8 cellular contexts compared by ENCODE assay signal in the genomic region with DNA sequence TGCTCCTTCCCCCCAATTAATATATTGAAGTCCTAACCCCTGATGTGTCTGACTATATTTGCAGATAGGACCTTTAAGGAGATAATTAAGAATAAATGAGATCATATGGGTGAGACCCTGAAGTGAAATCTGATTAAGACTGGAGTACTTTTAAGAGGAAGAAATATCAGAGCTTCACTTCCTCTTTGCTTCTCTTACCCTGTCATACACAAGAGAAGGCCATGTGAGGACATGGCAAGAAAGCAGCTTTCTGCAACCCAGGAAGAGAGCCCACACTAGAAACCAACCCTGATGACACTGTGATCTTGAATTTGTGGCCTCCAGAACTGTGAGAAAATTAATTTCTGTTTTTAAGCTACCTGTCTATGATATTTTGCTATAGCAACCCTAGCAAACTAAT. TPM values are rescaled to one million over a fixed set of nuclear protein-coding genes. Genes with fewer than 3 reads are reported as not detected.
DNase-seq lines count a peak whose midpoint lies in the region; ATAC-seq and TF ChIP-seq lines count a peak whose summit lies in the region.

No MANE protein-coding gene starts in this region.

- no peak overlapping the region for H3K4me3 ChIP-seq in BLaER1 treated with 17β-estradiol and CSF1 and Interleukin-3, amounts not matched to agents 10 nM and 100 nM
- H3K4me3 ChIP-seq in GM23338, result no peak overlapping the region

- peaks cover 0 to 77% (median 17%) of the 10 kb centered on the region in 11 experiments; a peak in 12 of 22 replicates for H4K20me1 ChIP-seq in BLaER1 treated with 17β-estradiol and CSF1 and Interleukin-3, amounts not matched to agents 10 nM and 100 nM
- H4K20me1 ChIP-seq in GM23338 (replicated peaks; ENCODE audit: insufficient read depth), result peaks cover 10% of the 10 kb centered on the region

- peak overlapping the region in 3 of 11 experiments; percentile 11 to 49 (median 24); a peak in 2 of 22 replicates for H3K9ac ChIP-seq in BLaER1 treated with 17β-estradiol and CSF1 and Interleukin-3, amounts not matched to agents 10 nM and 100 nM

- peak overlapping the region; percentile 20 to 83 (median 57) for H3K4me2 ChIP-seq in BLaER1 treated with 17β-estradiol and CSF1 and Interleukin-3, amounts not matched to agents 10 nM and 100 nM
- H3K4me2 ChIP-seq in GM23338, result no peak overlapping the region

- no peaks in the 10 kb centered on the region for H3F3A ChIP-seq in GM23338 (replicated peaks; ENCODE audit: low read depth)

- no peaks in the 10 kb centered on the region for H3K36me3 Mint-ChIP-seq in stimulated activated memory B cell treated with anti-CD40 and anti-IgM and Interleukin-4, amounts not matched to agents 10 μg/mL and 1 μg/mL and 100 μg/mL, for 72 hours
- no peaks in the 10 kb centered on the region for H3K36me3 Mint-ChIP-seq in GM23338 (ENCODE audit: low read depth)

- ATAC-seq in HG03135 (IDR thresholded peaks at IDR 0.05; ENCODE audit: unreplicated experiment) (peak; percentile 96), GM23338 (no peak)
- ATAC-seq in stimulated activated memory B cell treated with anti-CD40 and anti-IgM and Interleukin-4, amounts not matched to agents 10 μg/mL and 1 μg/mL and 100 μg/mL, for 72 hours, result peak; percentile 98

- H3K9me3 ChIP-seq in BLaER1 treated with 17β-estradiol and CSF1 and Interleukin-3, amounts not matched to agents 10 nM and 100 nM (replicated peaks in 1 of 11), result no peaks in the 10 kb centered on the region

- no peaks in the 10 kb centered on the region for H3K9me2 ChIP-seq in GM23338 (ENCODE audit: insufficient read depth)

- peak overlapping the region; percentile 77 for H3K27ac Mint-ChIP-seq in stimulated activated memory B cell treated with anti-CD40 and anti-IgM and Interleukin-4, amounts not matched to agents 10 μg/mL and 1 μg/mL and 100 μg/mL, for 72 hours
- H3K27ac Mint-ChIP-seq in GM23338, result no peak overlapping the region

- no peaks in the 10 kb centered on the region for H3K27me3 ChIP-seq in BLaER1 treated with 17β-estradiol and CSF1 and Interleukin-3, amounts not matched to agents 10 nM and 100 nM
- H3K27me3 ChIP-seq in GM23338 (ENCODE audit: insufficient read depth), result no peaks in the 10 kb centered on the region

- no peak overlapping the region for H3K4me3 Mint-ChIP-seq in stimulated activated memory B cell treated with anti-CD40 and anti-IgM and Interleukin-4, amounts not matched to agents 10 μg/mL and 1 μg/mL and 100 μg/mL, for 72 hours
- no peak overlapping the region for H3K4me3 Mint-ChIP-seq in GM23338

- no peak overlapping the region for H2AFZ ChIP-seq in GM23338

- peaks cover 92% of the 10 kb centered on the region for H3K79me2 ChIP-seq in GM23338 (replicated peaks; ENCODE audit: insufficient read depth)

- peaks cover 23% of the 10 kb centered on the region for H3K4me1 Mint-ChIP-seq in stimulated activated memory B cell treated with anti-CD40 and anti-IgM and Interleukin-4, amounts not matched to agents 10 μg/mL and 1 μg/mL and 100 μg/mL, for 72 hours
- H3K4me1 Mint-ChIP-seq in GM23338, result peaks cover 15% of the 10 kb centered on the region

- no peak for TF ChIP-seq CTCF in GM23338 (conservative IDR thresholded peaks at IDR 0.05; ENCODE audit: low read depth in 2 of 2)

- no peaks in the 10 kb centered on the region for H3K27me3 Mint-ChIP-seq in stimulated activated memory B cell treated with anti-CD40 and anti-IgM and Interleukin-4, amounts not matched to agents 10 μg/mL and 1 μg/mL and 100 μg/mL, for 72 hours
- no peaks in the 10 kb centered on the region for H3K27me3 Mint-ChIP-seq in GM23338 (ENCODE audit: insufficient read depth, low read depth, poor library complexity)

- peak overlapping the region in 10 of 11 experiments; percentile 17 to 71 (median 48); a peak in 14 of 22 replicates for H3K27ac ChIP-seq in BLaER1 treated with 17β-estradiol and CSF1 and Interleukin-3, amounts not matched to agents 10 nM and 100 nM
- no peak overlapping the region for H3K27ac ChIP-seq in GM23338 (ENCODE audit: low read depth)

- peaks cover 14 to 40% (median 21%) of the 10 kb centered on the region in 10 experiments for H3K4me1 ChIP-seq in BLaER1 treated with 17β-estradiol and CSF1 and Interleukin-3, amounts not matched to agents 10 nM and 100 nM
- peaks cover 19% of the 10 kb centered on the region for H3K4me1 ChIP-seq in GM23338 (ENCODE audit: insufficient read depth)

- no peaks in the 10 kb centered on the region; a peak in 2 of 22 replicates for H3K36me3 ChIP-seq in BLaER1 treated with 17β-estradiol and CSF1 and Interleukin-3, amounts not matched to agents 10 nM and 100 nM
- H3K36me3 ChIP-seq in GM23338 (ENCODE audit: insufficient read depth), result no peaks in the 10 kb centered on the region

- DNase-seq in GM19238 (ENCODE audit: insufficient read length, low spot score) (peak; percentile 11), UCSD-AML1 (lab: John Stamatoyannopoulos, UW; ENCODE audit: unreplicated experiment) (peak; percentile 12), mesenteric fat pad (ENCODE audit: low spot score) (no peak), NCI-H1694 treated with DMSO at 0.1 percent for 48 hours (lab: John Stamatoyannopoulos, UW) (no peak), GM23338 (ENCODE audit: low spot score) (no peak)

- H3K9me3 Mint-ChIP-seq in stimulated activated memory B cell treated with anti-CD40 and anti-IgM and Interleukin-4, amounts not matched to agents 10 μg/mL and 1 μg/mL and 100 μg/mL, for 72 hours, result no peaks in the 10 kb centered on the region
- no peaks in the 10 kb centered on the region for H3K9me3 Mint-ChIP-seq in GM23338

TF ChIP-seq in GM23338, 12 proteins besides CTCF, POLR2A, EP300 and RAD21 (continues in another document):
- TF ChIP-seq CREB1 (CRISPR knock-in tag; IDR thresholded peaks at IDR 0.05; ENCODE audit: low read depth), result no peak
- no peak for TF ChIP-seq ZNF462 (CRISPR knock-in tag; IDR thresholded peaks at IDR 0.05)
- no peak for TF ChIP-seq NANOG (IDR thresholded peaks at IDR 0.05; ENCODE audit: borderline replicate concordance)
- TF ChIP-seq POLR2AphosphoS5 (IDR thresholded peaks at IDR 0.05; ENCODE audit: low read depth), result no peak
- no peak for TF ChIP-seq ZNF331 (CRISPR knock-in tag; IDR thresholded peaks at IDR 0.05; ENCODE audit: low read depth)
- TF ChIP-seq ZNF114 (CRISPR knock-in tag; IDR thresholded peaks at IDR 0.05), result no peak
- TF ChIP-seq STAT1 (IDR thresholded peaks at IDR 0.05; ENCODE audit: unreplicated experiment), result no peak
- TF ChIP-seq EZH2phosphoT487 (IDR thresholded peaks at IDR 0.05; ENCODE audit: unreplicated experiment), result no peak
- TF ChIP-seq EZH2 (IDR thresholded peaks at IDR 0.05; ENCODE audit: low read depth, unreplicated experiment), result no peak

RNA-seq across cellular contexts. Expression of gene JMJD1C, which starts 44.2 kb away (rescaled TPM):
- 89.2 TPM for total RNA-seq in mesenteric fat pad
- total RNA-seq in GM23338 (2014; rRNA removed; shearing (Covaris generic)), result 405 and 435 TPM in 2 replicates
- polyA plus RNA-seq in GM23338 (2016; fragmentation: Nextera tagmentation; extraction: Ambion mirVana), result 272 and 333 TPM in 2 replicates

Comparison
In these comparisons a context has a peak if more than half of its experiments do, and no peak if none do; other contexts are left out.
1. DNase-seq: peak in GM19238 (single experiment) and UCSD-AML1 (single experiment); none in mesenteric fat pad (single experiment), NCI-H1694 treated with DMSO at 0.1 percent for 48 hours (single experiment) and GM23338 (single experiment).